In the genomic region with DNA sequence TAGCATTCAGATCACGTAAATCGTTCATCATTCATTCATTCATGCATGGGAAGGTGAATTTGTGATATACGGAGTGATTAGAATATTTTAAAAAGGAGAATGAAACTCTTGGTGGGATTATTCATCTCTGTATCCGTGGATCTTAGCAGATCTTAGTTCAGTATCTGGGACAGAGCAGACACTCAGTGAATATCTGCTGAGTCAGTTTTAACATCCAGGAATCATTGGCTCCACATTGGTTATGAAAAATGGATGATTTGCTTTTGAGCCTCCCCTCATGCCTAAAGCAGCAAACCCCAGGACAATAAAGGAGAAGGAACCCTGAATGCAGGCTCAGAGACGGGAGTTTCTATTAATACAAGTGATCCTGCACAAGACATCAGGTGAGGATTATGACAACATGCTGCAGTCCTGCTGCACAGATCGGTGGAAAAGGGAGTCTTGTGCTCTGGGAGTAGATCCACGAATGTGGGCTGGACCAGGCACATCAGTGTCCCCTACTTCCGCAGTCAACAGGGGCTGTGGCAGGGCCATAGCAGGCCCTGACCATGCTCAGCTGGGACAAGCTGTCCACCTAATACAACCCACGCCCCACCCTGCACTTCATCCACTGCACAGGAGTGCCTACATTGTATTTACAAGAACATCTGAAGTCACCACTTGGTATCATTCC, we compare ENCODE assay signal across 20 cellular contexts.
"Had no signal": no experiment of that assay in that cellular context is flagged by ENCODE, and none has a peak within 500 bp of the region (broad histone marks: within the 10 kb centered on the region; RNA-seq: fewer than 3 reads in every experiment).

No MANE protein-coding gene starts in this region.

- H3K4me1 ChIP-seq: left lung, thyroid gland, uterus had no signal

- H3K36me3 Mint-ChIP-seq: naive thymus-derived CD8-positive, alpha-beta T cell had no signal

- H3K4me1 Mint-ChIP-seq: naive thymus-derived CD8-positive, alpha-beta T cell; neural crest cell had no signal

- H3K4me3 ChIP-seq: dorsolateral prefrontal cortex, gastrocnemius medialis, left lung, pancreas, smooth muscle cell, thyroid gland, uterus had no signal

- H3K9me3 ChIP-seq: gastrocnemius medialis, left lung, neutrophil, pancreas, thyroid gland, uterus had no signal

- H3K36me3 ChIP-seq: gastrocnemius medialis, left lung, neutrophil, pancreas, thyroid gland, uterus had no signal

- H3K4me2 ChIP-seq: smooth muscle cell had no signal

- H3K4me3 Mint-ChIP-seq: naive thymus-derived CD8-positive, alpha-beta T cell; neural crest cell; stimulated activated naive CD8-positive, alpha-beta T cell treated with anti-CD3 and anti-CD28 coated beads, Interleukin-15, amount 100 ng/mL, for 72 hours had no signal

- H3K9me3 Mint-ChIP-seq: naive thymus-derived CD8-positive, alpha-beta T cell; neural crest cell; stimulated activated naive CD8-positive, alpha-beta T cell treated with anti-CD3 and anti-CD28 coated beads, Interleukin-15, amount 100 ng/mL, for 72 hours had no signal

- H3K27ac Mint-ChIP-seq: naive thymus-derived CD8-positive, alpha-beta T cell; stimulated activated naive CD8-positive, alpha-beta T cell treated with anti-CD3 and anti-CD28 coated beads, Interleukin-15, amount 100 ng/mL, for 72 hours had no signal

- DNase-seq: dorsolateral prefrontal cortex; effector CD4-positive, alpha-beta T cell; gastrocnemius medialis; head of caudate nucleus; left cardiac atrium; left lung; naive thymus-derived CD8-positive, alpha-beta T cell; pancreas; stimulated activated CD4-positive, alpha-beta T cell treated with anti-CD3 and anti-CD28 coated beads, Interleukin-12 subunit alpha, Interleukin-12 subunit beta, amount 100 ng/mL, for 4 hours; stimulated activated CD4-positive, alpha-beta T cell treated with anti-CD3 and anti-CD28 coated beads, Interleukin-1b, Interleukin-23, amount 100 ng/mL, for 48 hours; stimulated activated CD4-positive, alpha-beta T cell treated with anti-CD3 and anti-CD28 coated beads, Interleukin-4, amount 100 ng/mL, for 1 hour; stimulated activated CD8-positive, alpha-beta memory T cell treated with anti-CD3 and anti-CD28 coated beads, Interleukin-4, amount 100 ng/mL, for 48 hours; stimulated activated naive CD4-positive, alpha-beta T cell; stimulated activated naive CD8-positive, alpha-beta T cell treated with anti-CD3 and anti-CD28 coated beads, Interleukin-15, amount 100 ng/mL, for 72 hours; thyroid gland; trophoblast cell; uterus had no signal

- H3K27me3 ChIP-seq: gastrocnemius medialis, left lung, neutrophil, pancreas, thyroid gland, uterus had no signal

- H3K27ac ChIP-seq: dorsolateral prefrontal cortex, gastrocnemius medialis, left lung, neutrophil, pancreas, thyroid gland, uterus had no signal
